Comparison of ENCODE assay signal across 8 cellular contexts in genomic region chr10:130016095-130016494, GRCh38.
"Had no signal": no experiment of that assay in that cellular context is flagged by ENCODE, and none has a peak within 500 bp of the region (broad histone marks: within the 10 kb centered on the region; RNA-seq: fewer than 3 reads in every experiment).

No MANE protein-coding gene starts in this region.

- H3K9me3 ChIP-seq: HAP-1 had no signal

- H3K36me3 ChIP-seq: HAP-1 had no signal

- H3K27ac ChIP-seq: GM23248 had no signal

- H3K4me1 ChIP-seq: HAP-1 had no signal

- DNase-seq: GM23248, GOT3, H9, HCEC 1CT, HFFc6 had no signal

- H3K4me3 ChIP-seq: GM23248, GM23338, HAP-1 had no signal

- ATAC-seq: GM23338, HCT116 had no signal
